Comparison of ENCODE assay signal across 8 cellular contexts in genomic region chr17:44187131-44187899, GRCh38. TPM values are rescaled to one million over a fixed set of nuclear protein-coding genes. Genes with fewer than 3 reads are reported as not detected.
DNase-seq lines count a peak whose midpoint lies in the region; ATAC-seq and TF ChIP-seq lines count a peak whose summit lies in the region.

No MANE protein-coding gene starts in this region.

- H2AFZ ChIP-seq in PC-3 (ENCODE audit: low read length), result peak overlapping the region; percentile 87

- peak overlapping the region; percentile 99 for H3K27ac Mint-ChIP-seq in activated T-cell treated with anti-CD3 and anti-CD28 coated beads, Interleukin-2, amount 50 U/mL, for 72 hours

- H3K4me1 ChIP-seq in PC-3 (ENCODE audit: insufficient read depth, low read length), result peaks cover 18% of the 10 kb centered on the region
- peaks cover 0 to 5% of the 10 kb centered on the region in 2 donors for H3K4me1 ChIP-seq in lung (ENCODE audit: control insufficient read depth in 2 of 2, insufficient read depth in 2 of 2, low read length in 2 of 2)
- H3K4me1 ChIP-seq in upper lobe of right lung, result peaks cover 20% of the 10 kb centered on the region

- no peaks in the 10 kb centered on the region for H3K27me3 Mint-ChIP-seq in activated T-cell treated with anti-CD3 and anti-CD28 coated beads, Interleukin-2, amount 50 U/mL, for 72 hours (ENCODE audit: low read depth)

- peak overlapping the region; percentile 84 for H3K4me2 ChIP-seq in PC-3 (ENCODE audit: low read length)

- H3F3A ChIP-seq in PC-3 (ENCODE audit: low read length, unreplicated experiment), result no peaks in the 10 kb centered on the region

- TF ChIP-seq CTCF in PC-3 (conservative IDR thresholded peaks at IDR 0.05; ENCODE audit: low read depth, low read length), result no peak
- TF ChIP-seq CTCF in lung (IDR thresholded peaks at IDR 0.05; ENCODE audit: control extremely low read depth, extremely low read depth), result no peak
- no peak for TF ChIP-seq CTCF in upper lobe of right lung (IDR thresholded peaks at IDR 0.05)

- H3K4me3 ChIP-seq in PC-3 (ENCODE audit: low read length) (peak overlapping the region; percentile 94), lung (peak overlapping the region; percentile 97), upper lobe of right lung (peak overlapping the region; percentile 100)

- intact Hi-C loops in PC-3 (cut with micrococcal nuclease) (loop anchor here (10.0 kb wide), 1 partner anchor 113 kb away; the partner anchor contains the start of gene G6PC3), upper lobe of right lung (cut with DNase I) (no loop called here)

- peak; percentile 65 for ATAC-seq in activated T-cell treated with anti-CD3 and anti-CD28 coated beads, Interleukin-2, amount 50 U/mL, for 72 hours (replicated peaks in 1 of 2)
- ATAC-seq in HG02798 (IDR thresholded peaks at IDR 0.05; ENCODE audit: poor library complexity, unreplicated experiment) (peak; percentile 51), PC-3 (peak; percentile 56), lung (ENCODE audit: insufficient read depth, low FRiP score) (peak; percentile 58), upper lobe of right lung (peak; percentile 74)

- H3K27me3 ChIP-seq in PC-3 (ENCODE audit: low read length), result no peaks in the 10 kb centered on the region
- no peaks in the 10 kb centered on the region for H3K27me3 ChIP-seq in lung (ENCODE audit: control insufficient read depth, insufficient read depth)
- no peaks in the 10 kb centered on the region for H3K27me3 ChIP-seq in upper lobe of right lung

- H3K9me3 ChIP-seq in PC-3 (ENCODE audit: low read length) (no peaks in the 10 kb centered on the region), lung (ENCODE audit: control insufficient read depth in 2 of 2, insufficient read depth in 1 of 2, low read length in 1 of 2) (no peaks in the 10 kb centered on the region), upper lobe of right lung (no peaks in the 10 kb centered on the region)

- H3K9me2 ChIP-seq in PC-3 (replicated peaks; ENCODE audit: low read length), result no peaks in the 10 kb centered on the region

- no peaks in the 10 kb centered on the region for H4K20me1 ChIP-seq in PC-3 (ENCODE audit: low read length)

- peak overlapping the region; percentile 83 for H3K27ac ChIP-seq in PC-3 (ENCODE audit: low read length)
- H3K27ac ChIP-seq in cingulate gyrus (ENCODE audit: low read depth, low read length), result peak overlapping the region; percentile 97
- peak overlapping the region; percentile 85 to 91 for H3K27ac ChIP-seq in lung (ENCODE audit: low read depth in 1 of 2, low read length in 1 of 2)
- peak overlapping the region; percentile 99 for H3K27ac ChIP-seq in upper lobe of right lung

- POLR2A ChIA-PET in PC-3 (lab: Charles Lee; ENCODE audit: unreplicated experiment), result interaction anchor here (0.5 to 0.6 kb wide), 2 partner anchors 298 to 569 kb away, joined by 3 to 13 read pairs; no protein-coding TSS in a partner anchor

- H3K36me3 ChIP-seq in PC-3 (ENCODE audit: low read depth, low read length) (peaks cover 7% of the 10 kb centered on the region; the same call in 1 of the 2 replicates), lung (ENCODE audit: control insufficient read depth in 2 of 2, insufficient read depth in 2 of 2, low read length in 2 of 2) (peaks cover 5 to 20% of the 10 kb centered on the region in 2 donors), upper lobe of right lung (peaks cover 31% of the 10 kb centered on the region)

- H3K4me3 Mint-ChIP-seq in activated T-cell treated with anti-CD3 and anti-CD28 coated beads, Interleukin-2, amount 50 U/mL, for 72 hours, result peak overlapping the region; percentile 99 to 100

- peaks cover 10 to 16% of the 10 kb centered on the region in 2 donors for H3K36me3 Mint-ChIP-seq in activated T-cell treated with anti-CD3 and anti-CD28 coated beads, Interleukin-2, amount 50 U/mL, for 72 hours (ENCODE audit: insufficient read depth in 2 of 2)

- H3K4me1 Mint-ChIP-seq in activated T-cell treated with anti-CD3 and anti-CD28 coated beads, Interleukin-2, amount 50 U/mL, for 72 hours (ENCODE audit: low read depth), result peaks cover 49% of the 10 kb centered on the region

- 1 to 2% methylated on average over 32 of the region's 32 CpGs for WGBS in lung, 2 donors

- peak overlapping the region; percentile 95 for H3K9ac ChIP-seq in PC-3 (ENCODE audit: low read length)

- no TSS peak for BruUV-seq in PC-3 (replicated peaks; lab: Mats Ljungman, UMichigan)

- CTCF ChIA-PET in PC-3 (lab: Charles Lee), result interaction anchor here (0.6 to 0.7 kb wide), 3 partner anchors 44 to 287 kb away, joined by 3 to 4 read pairs (median 3); no protein-coding TSS in a partner anchor

- H3K9me3 Mint-ChIP-seq in activated T-cell treated with anti-CD3 and anti-CD28 coated beads, Interleukin-2, amount 50 U/mL, for 72 hours, result no peaks in the 10 kb centered on the region

- DNase-seq in activated T-cell treated with anti-CD3 and anti-CD28 coated beads, Interleukin-2, amount 50 U/mL, for 72 hours, result no peak
- DNase-seq in activated T-cell treated with anti-CD3 and anti-CD28 coated beads, Interleukin-2, amount 50 U/mL, for 48 hours, result no peak
- DNase-seq in PC-3 (no peak), lung (ENCODE audit: low spot score) (no peak), upper lobe of right lung (no peak), islet precursor cell (no peak)

- H3K79me2 ChIP-seq in PC-3 (ENCODE audit: low read length), result peaks cover 63% of the 10 kb centered on the region

RNA-seq across cellular contexts. Expression of gene TMUB2, which starts 0.5 kb away (rescaled TPM):
- total RNA-seq in activated T-cell treated with anti-CD3 and anti-CD28 coated beads, Interleukin-2, amount 50 U/mL, for 72 hours, result 10 to 100 TPM; 40.8 to 46.2 TPM
- total RNA-seq in PC-3 (2014; rRNA removed), result 38.3 and 43.4 TPM in 2 replicates
- 10 to 100 TPM; 32.1 to 36.9 TPM for total RNA-seq in lung
- 10 to 100 TPM; 37.5 to 40.2 TPM for polyA plus RNA-seq in lung
- 38.8 TPM for total RNA-seq in upper lobe of right lung

RNA-seq across cellular contexts. Expression of gene ATXN7L3, which starts 12.4 kb away (rescaled TPM):
- 10 to 100 TPM; 96.1 to 97.6 TPM for total RNA-seq in activated T-cell treated with anti-CD3 and anti-CD28 coated beads, Interleukin-2, amount 50 U/mL, for 72 hours
- 73.9 and 78.3 TPM in 2 replicates for total RNA-seq in PC-3 (2014; rRNA removed)
- 10 to 100 TPM; 30.1 to 70.6 TPM for total RNA-seq in lung
- 10 to 100 TPM; 50.4 to 50.7 TPM for polyA plus RNA-seq in lung
- 65.0 TPM for total RNA-seq in upper lobe of right lung

RNA-seq across cellular contexts. Expression of gene ASB16, which starts 16.8 kb away (rescaled TPM):
- total RNA-seq in activated T-cell treated with anti-CD3 and anti-CD28 coated beads, Interleukin-2, amount 50 U/mL, for 72 hours, result under 1 TPM; 0.34 to 0.44 TPM
- total RNA-seq in PC-3 (2014; rRNA removed), result 0.35 and 0.51 TPM in 2 replicates
- under 1 TPM in 1 of 2 donors, not detected in 1; 0.11 TPM for total RNA-seq in lung
- under 1 TPM; 0.10 TPM for polyA plus RNA-seq in lung
- total RNA-seq in upper lobe of right lung, result not detected

RNA-seq across cellular contexts. Expression of gene UBTF, which starts 32.2 kb away (rescaled TPM):
- 100 to 1,000 TPM; 105 to 125 TPM for total RNA-seq in activated T-cell treated with anti-CD3 and anti-CD28 coated beads, Interleukin-2, amount 50 U/mL, for 72 hours
- total RNA-seq in PC-3 (2014; rRNA removed) (139 and 183 TPM in 2 replicates), lung (10 to 100 TPM; 70.7 to 75.5 TPM), upper lobe of right lung (62.6 TPM)
- polyA plus RNA-seq in lung, result 10 to 100 TPM; 31.9 to 33.8 TPM

RNA-seq across cellular contexts. Expression of gene HROB, which starts 45.6 kb away (rescaled TPM):
- 10 to 100 TPM; 20.7 to 27.8 TPM for total RNA-seq in activated T-cell treated with anti-CD3 and anti-CD28 coated beads, Interleukin-2, amount 50 U/mL, for 72 hours
- total RNA-seq in PC-3 (2014; rRNA removed) (13.5 and 14.3 TPM in 2 replicates), lung (1 to 10 TPM in 1 of 2 donors, under 1 TPM in 1; 0.88 to 1.3 TPM), upper lobe of right lung (0.35 TPM)
- under 1 TPM; 0.61 to 0.87 TPM for polyA plus RNA-seq in lung
